Comparison of ENCODE assay signal across 1 cellular context in genomic region chr19:18291590-18292459, GRCh38.
TF ChIP-seq lines count a peak whose summit lies in the region.

No MANE protein-coding gene starts in this region.

TF ChIP-seq in HepG2, 621 proteins besides CTCF, POLR2A, EP300 and RAD21 (continued from another document and continues in another):
- TF ChIP-seq NFAT5 (CRISPR knock-in tag; IDR thresholded peaks at IDR 0.05) (no peak), ZBTB43 (CRISPR knock-in tag; conservative IDR thresholded peaks at IDR 0.05) (no peak), ZNF441 (CRISPR knock-in tag; IDR thresholded peaks at IDR 0.05; ENCODE audit: borderline replicate concordance) (no peak), ZNF792 (CRISPR knock-in tag; IDR thresholded peaks at IDR 0.05) (peak; percentile 68), SNRNP70 (IDR thresholded peaks at IDR 0.05; ENCODE audit: low read depth, low read length) (no peak), KDM5A (IDR thresholded peaks at IDR 0.05; ENCODE audit: borderline replicate concordance, low read length) (no peak), ZNF615 (CRISPR knock-in tag; IDR thresholded peaks at IDR 0.05; ENCODE audit: borderline replicate concordance) (no peak), FOXJ3 (CRISPR knock-in tag; IDR thresholded peaks at IDR 0.05; ENCODE audit: borderline replicate concordance) (no peak), POLR2G (IDR thresholded peaks at IDR 0.05; ENCODE audit: low read depth, low read length) (no peak), NR2F1 (CRISPR knock-in tag; IDR thresholded peaks at IDR 0.05) (peak in 1 of 2 experiments; percentile 31; a peak in 2 of 4 replicates), SNAPC2 (CRISPR knock-in tag; IDR thresholded peaks at IDR 0.05) (no peak), CREBL2 (CRISPR knock-in tag; IDR thresholded peaks at IDR 0.05; ENCODE audit: borderline replicate concordance) (no peak), TFDP2 (CRISPR knock-in tag; IDR thresholded peaks at IDR 0.05) (peak; percentile 65), ZNF709 (CRISPR knock-in tag; IDR thresholded peaks at IDR 0.05) (peak; percentile 61), YY1 (IDR thresholded peaks at IDR 0.05; ENCODE audit: insufficient read depth, insufficient replicate concordance, low read depth, low read length) (no peak), TAF15 (IDR thresholded peaks at IDR 0.05; ENCODE audit: low read depth, low read length, poor library complexity, severe bottlenecking) (no peak), SAP130 (CRISPR knock-in tag; IDR thresholded peaks at IDR 0.05; ENCODE audit: low read depth) (peak; percentile 61), ZNF567 (CRISPR knock-in tag; IDR thresholded peaks at IDR 0.05; ENCODE audit: borderline replicate concordance) (no peak), MEF2D (CRISPR knock-in tag; IDR thresholded peaks at IDR 0.05) (peak; percentile 45; the same call in 1 of the 2 replicates), EEA1 (CRISPR knock-in tag; IDR thresholded peaks at IDR 0.05; ENCODE audit: borderline replicate concordance) (no peak), KLF16 (CRISPR knock-in tag; IDR thresholded peaks at IDR 0.05) (peak in 1 of 2 experiments; percentile 56; a peak in 1 of 4 replicates), ZHX2 (IDR thresholded peaks at IDR 0.05; ENCODE audit: low read depth) (no peak), ZHX2 (CRISPR knock-in tag; IDR thresholded peaks at IDR 0.05; ENCODE audit: borderline replicate concordance) (no peak; the same call in 1 of the 2 replicates), RBAK (CRISPR knock-in tag; IDR thresholded peaks at IDR 0.05) (no peak), ZNF12 (CRISPR knock-in tag; IDR thresholded peaks at IDR 0.05) (0 out of 2 replicates have a peak, but pooled peaks have one; percentile 11), HMG20B (CRISPR knock-in tag; conservative IDR thresholded peaks at IDR 0.05) (no peak), THAP7 (CRISPR knock-in tag; IDR thresholded peaks at IDR 0.05) (no peak), CC2D1A (CRISPR knock-in tag; IDR thresholded peaks at IDR 0.05) (no peak), MXD3 (CRISPR knock-in tag; IDR thresholded peaks at IDR 0.05) (peak; percentile 70; the same call in 1 of the 2 replicates), FIP1L1 (IDR thresholded peaks at IDR 0.05; ENCODE audit: borderline replicate concordance, insufficient read depth, low read depth, low read length) (no peak), ZNF180 (CRISPR knock-in tag; IDR thresholded peaks at IDR 0.05; ENCODE audit: borderline replicate concordance, low read depth) (no peak), PHF21A (CRISPR knock-in tag; IDR thresholded peaks at IDR 0.05) (peak; percentile 62; the same call in 1 of the 2 replicates), ZNF703 (CRISPR knock-in tag; IDR thresholded peaks at IDR 0.05; ENCODE audit: borderline replicate concordance) (no peak), TSC22D2 (CRISPR knock-in tag; IDR thresholded peaks at IDR 0.05; ENCODE audit: borderline replicate concordance) (peak; percentile 64; the same call in 1 of the 2 replicates), ZNF335 (CRISPR knock-in tag; IDR thresholded peaks at IDR 0.05) (peak; percentile 24; the same call in 1 of the 2 replicates), ZNF225 (CRISPR knock-in tag; IDR thresholded peaks at IDR 0.05) (0 out of 2 replicates have a peak, but pooled peaks have one; percentile 20), ZBTB42 (CRISPR knock-in tag; IDR thresholded peaks at IDR 0.05) (0 out of 2 replicates have a peak, but pooled peaks have one; percentile 51), ZNF749 (CRISPR knock-in tag; IDR thresholded peaks at IDR 0.05; ENCODE audit: borderline replicate concordance) (0 out of 2 replicates have a peak, but pooled peaks have one; percentile 27), PHF20 (CRISPR knock-in tag; IDR thresholded peaks at IDR 0.05) (no peak), ZNF230 (CRISPR knock-in tag; IDR thresholded peaks at IDR 0.05) (peak; percentile 59; the same call in 1 of the 2 replicates), ZZZ3 (CRISPR knock-in tag; IDR thresholded peaks at IDR 0.05; ENCODE audit: borderline replicate concordance) (0 out of 2 replicates have a peak, but pooled peaks have one; percentile 42), BCL3 (CRISPR knock-in tag; IDR thresholded peaks at IDR 0.05) (peak; percentile 30; the same call in 1 of the 2 replicates), ZNF772 (CRISPR knock-in tag; IDR thresholded peaks at IDR 0.05) (no peak), NR2F2 (IDR thresholded peaks at IDR 0.05; ENCODE audit: borderline replicate concordance, low read depth) (0 out of 2 replicates have a peak, but pooled peaks have one; percentile 31), RBM39 (IDR thresholded peaks at IDR 0.05; ENCODE audit: low read depth, low read length, poor library complexity, severe bottlenecking) (peak; percentile 68), ZNF619 (CRISPR knock-in tag; IDR thresholded peaks at IDR 0.05) (no peak), KDM6A (CRISPR knock-in tag; IDR thresholded peaks at IDR 0.05; ENCODE audit: low read depth) (no peak), ZMAT5 (CRISPR knock-in tag; IDR thresholded peaks at IDR 0.05; ENCODE audit: borderline replicate concordance, low read depth) (no peak), ZNF737 (CRISPR knock-in tag; IDR thresholded peaks at IDR 0.05; ENCODE audit: borderline replicate concordance) (no peak), MXD4 (CRISPR knock-in tag; IDR thresholded peaks at IDR 0.05) (peak; percentile 49; the same call in 1 of the 2 replicates)
